ENCODE assay signal across 16 cellular contexts in the genomic region with DNA sequence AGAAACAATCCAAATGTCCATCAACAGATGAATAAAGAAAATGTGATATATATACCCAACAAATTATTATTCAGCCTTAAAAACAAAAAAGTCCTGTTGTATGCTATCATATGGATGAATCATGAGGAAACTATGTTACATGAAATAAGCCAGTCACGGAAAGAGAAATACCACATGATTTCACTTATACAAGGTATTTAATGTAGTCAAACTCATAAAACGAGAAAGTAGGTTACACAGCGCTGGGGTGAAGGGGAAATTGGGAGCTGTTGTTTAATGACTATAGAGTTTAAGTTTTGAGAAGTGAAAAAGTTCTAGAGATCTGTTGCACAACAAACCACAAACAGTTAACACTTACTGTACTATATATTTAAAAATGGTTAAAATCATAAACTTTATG. TPM values are rescaled to one million over a fixed set of nuclear protein-coding genes. Genes with fewer than 3 reads are reported as not detected.
DNase-seq lines count a peak whose midpoint lies in the region; TF ChIP-seq lines count a peak whose summit lies in the region.
"Had no signal": no experiment of that assay in that cellular context is flagged by ENCODE, and none has a peak within 500 bp of the region (broad histone marks: within the 10 kb centered on the region; RNA-seq: fewer than 3 reads in every experiment).

No MANE protein-coding gene starts in this region.

- CTCF ChIA-PET in Calu3 (lab: Charles Lee), result no interaction called here

- H3K4me2 ChIP-seq in skeletal muscle satellite cell (ENCODE audit: low read length), result peak overlapping the region; percentile 0

- H3K4me1 Mint-ChIP-seq in Calu3 (ENCODE audit: low read depth, unreplicated experiment), result no peaks in the 10 kb centered on the region
- H3K4me1 Mint-ChIP-seq: naive B cell had no signal

- no TSS peak for BruUV-seq in Calu3 (replicated peaks; lab: Mats Ljungman, UMichigan)

- H3K9me3 ChIP-seq in skeletal muscle satellite cell (replicated peaks; ENCODE audit: low read length), result no peaks in the 10 kb centered on the region
- H3K9me3 ChIP-seq: SJSA1 had no signal

- no peak overlapping the region for H3K27ac Mint-ChIP-seq in Calu3 (ENCODE audit: unreplicated experiment)

- H3K4me3 Mint-ChIP-seq in Calu3 (ENCODE audit: low read depth, unreplicated experiment), result no peak overlapping the region
- H3K4me3 Mint-ChIP-seq: naive B cell had no signal

- H3K9me3 Mint-ChIP-seq in Calu3 (ENCODE audit: low read depth, unreplicated experiment), result peaks cover 4% of the 10 kb centered on the region

- no peak overlapping the region for H3K9ac ChIP-seq in skeletal muscle satellite cell (ENCODE audit: low read depth, low read length)

- DNase-seq in Kasumi-1 (lab: John Stamatoyannopoulos, UW) (peak; percentile 25 to 30), SIG-M5 (lab: John Stamatoyannopoulos, UW) (peak; percentile 35), fibroblast of gingiva (ENCODE audit: low read depth) (peak; percentile 12), Calu3 (no peak), GOT3 (lab: John Stamatoyannopoulos, UW) (no peak), NCI-H1417 (lab: John Stamatoyannopoulos, UW) (no peak)
- DNase-seq: activated gamma-delta T cell, C1 segment of cervical spinal cord, DMS79 treated with DMSO at 0.1 percent for 48 hours, hippocampal formation, naive B cell, NCI-H2081, NCI-H774 had no signal

- peaks cover 25% of the 10 kb centered on the region for H3K4me1 ChIP-seq in skeletal muscle satellite cell (ENCODE audit: control insufficient read depth, insufficient read depth, low read length)
- H3K4me1 ChIP-seq: SJSA1, tibial nerve had no signal

- peaks cover 25% of the 10 kb centered on the region for H3K36me3 Mint-ChIP-seq in Calu3 (ENCODE audit: insufficient read depth, unreplicated experiment)

- intact Hi-C loops in Calu3 (cut with micrococcal nuclease; ENCODE audit: unreplicated experiment), result no loop called here

- H3K27me3 ChIP-seq in skeletal muscle satellite cell (ENCODE audit: control insufficient read depth, insufficient read depth, low read length), result no peaks in the 10 kb centered on the region
- H3K27me3 ChIP-seq: SJSA1, tibial nerve had no signal

- H3K4me3 ChIP-seq in skeletal muscle satellite cell (ENCODE audit: low read length), result no peak overlapping the region
- H3K4me3 ChIP-seq: SJSA1, tibial nerve had no signal

- peaks cover 41% of the 10 kb centered on the region for H3K36me3 ChIP-seq in skeletal muscle satellite cell (ENCODE audit: insufficient read depth, low read length)

- no peaks in the 10 kb centered on the region for H3K27me3 Mint-ChIP-seq in Calu3 (ENCODE audit: unreplicated experiment)
- H3K27me3 Mint-ChIP-seq: naive B cell had no signal

- TF ChIP-seq CTCF in Calu3 (IDR thresholded peaks at IDR 0.05; ENCODE audit: unreplicated experiment), result no peak

RNA-seq across cellular contexts. Expression of a gene that starts 58.5 kb away (rescaled TPM):
- total RNA-seq in skeletal muscle satellite cell (2012; rRNA removed), result 41.6 and 46.1 TPM in 2 replicates
- 40.7 and 41.0 TPM in 2 replicates for total RNA-seq in Calu3 (2022)

Comparison
In these comparisons a context has a peak if more than half of its experiments do, and no peak if none do; other contexts are left out.
1. DNase-seq: peak in Kasumi-1 (2 of 2), SIG-M5 (single experiment) and fibroblast of gingiva (single experiment); none in Calu3 (single experiment), GOT3 (single experiment) and NCI-H1417 (0 of 3).